37 cellular contexts compared by ENCODE assay signal in genomic region chr2:134815741-134816140, GRCh38. TPM values are rescaled to one million over a fixed set of nuclear protein-coding genes. Genes with fewer than 3 reads are reported as not detected.
"Had no signal": no experiment of that assay in that cellular context is flagged by ENCODE, and none has a peak within 500 bp of the region (broad histone marks: within the 10 kb centered on the region; RNA-seq: fewer than 3 reads in every experiment).

No MANE protein-coding gene starts in this region.

- H3K27me3 ChIP-seq: adrenal gland, body of pancreas, cardiac muscle cell, dorsolateral prefrontal cortex, esophagus muscularis mucosa, gastroesophageal sphincter, heart right ventricle, hepatocyte had no signal

- H3K79me2 ChIP-seq: hepatocyte had no signal

- H3K36me3 ChIP-seq: adrenal gland, cardiac muscle cell, esophagus muscularis mucosa, gastroesophageal sphincter, heart right ventricle, WERI-Rb-1 had no signal

- H3K9me3 ChIP-seq: adrenal gland had no signal

- H3K4me3 ChIP-seq: adrenal gland, body of pancreas, cardiac muscle cell, coronary artery, dorsolateral prefrontal cortex, esophagus muscularis mucosa, gastroesophageal sphincter, heart right ventricle, hepatocyte had no signal

- H2AFZ ChIP-seq: hepatocyte had no signal

- DNase-seq: activated B cell treated with CpG ODN at 0.5 μM for 24 hours; activated CD4-positive, alpha-beta memory T cell treated with anti-CD3 and anti-CD28 coated beads for 36 hours; activated CD4-positive, alpha-beta T cell treated with anti-CD3 and anti-CD28 coated beads for 36 hours; activated CD4-positive, alpha-beta T cell treated with anti-CD3 and anti-CD28 coated beads, Interleukin-2, amount 10 ng/mL, durations not matched to agents 24 days and 14 days; activated CD8-positive, alpha-beta memory T cell treated with anti-CD3 and anti-CD28 coated beads, Interleukin-2, amount 10 ng/mL, durations not matched to agents 7 days and 5 days; activated CD8-positive, alpha-beta memory T cell treated with anti-CD3 and anti-CD28 coated beads, Interleukin-2, amount 50 U/mL, for 4 hours; activated CD8-positive, alpha-beta T cell treated with anti-CD3 and anti-CD28 coated beads, Interleukin-2, amount 10 ng/mL, durations not matched to agents 7 days and 5 days; activated effector memory CD4-positive, alpha-beta T cell treated with anti-CD3 and anti-CD28 coated beads, Interleukin-2, amount 50 U/mL, for 16 hours; activated naive CD4-positive, alpha-beta T cell treated with anti-CD3 and anti-CD28 coated beads for 36 hours; activated naive CD8-positive, alpha-beta T cell treated with anti-CD3 and anti-CD28 coated beads for 36 hours; activated naive CD8-positive, alpha-beta T cell treated with anti-CD3 and anti-CD28 coated beads, Interleukin-2, amount 50 U/mL, for 24 hours; activated T-cell treated with anti-CD3 and anti-CD28 coated beads, Interleukin-2, amount 50 U/mL, for 1 hour; activated T-cell treated with anti-CD3 and anti-CD28 coated beads, Interleukin-2, amount 50 U/mL, for 48 hours; adrenal gland; amygdala; aorta; body of pancreas; dorsolateral prefrontal cortex; effector memory CD8-positive, alpha-beta T cell; erythroblast; foreskin melanocyte; heart right ventricle; T-helper 2 cell; WERI-Rb-1 had no signal

- ATAC-seq: activated CD4-positive, alpha-beta T cell treated with anti-CD3 and anti-CD28 coated beads for 36 hours; activated CD4-positive, CD25-positive, alpha-beta regulatory T cell treated with anti-CD3 and anti-CD28 coated beads, Interleukin-2, amount 50 U/mL, for 24 hours; activated CD8-positive, alpha-beta memory T cell treated with anti-CD3 and anti-CD28 coated beads, Interleukin-2, amount 10 ng/mL, durations not matched to agents 7 days and 5 days; activated CD8-positive, alpha-beta T cell treated with anti-CD3 and anti-CD28 coated beads, Interleukin-2, amount 10 ng/mL, durations not matched to agents 7 days and 5 days; activated naive CD8-positive, alpha-beta T cell treated with anti-CD3 and anti-CD28 coated beads, Interleukin-2, amount 50 U/mL, for 24 hours; body of pancreas; effector memory CD8-positive, alpha-beta T cell; gastroesophageal sphincter; heart right ventricle had no signal

- FAIRE-seq: TTC549 had no signal

- H3K4me2 ChIP-seq: hepatocyte had no signal

- H3K4me1 ChIP-seq: adrenal gland, body of pancreas, esophagus muscularis mucosa, gastroesophageal sphincter, heart right ventricle had no signal

- H3K27ac ChIP-seq: adrenal gland, body of pancreas, cardiac muscle cell, coronary artery, dorsolateral prefrontal cortex, esophagus muscularis mucosa, gastroesophageal sphincter, heart right ventricle, hepatocyte, WERI-Rb-1 had no signal

RNA-seq across cellular contexts. Expression of gene ACMSD, which starts 22.7 kb away (rescaled TPM):
- total RNA-seq: activated B cell treated with CpG ODN at 0.5 μM for 24 hours; activated CD4-positive, alpha-beta memory T cell treated with anti-CD3 and anti-CD28 coated beads for 36 hours; activated CD4-positive, alpha-beta T cell treated with anti-CD3 and anti-CD28 coated beads for 36 hours; activated CD4-positive, alpha-beta T cell treated with anti-CD3 and anti-CD28 coated beads, Interleukin-2, amount 10 ng/mL, durations not matched to agents 24 days and 14 days; activated CD8-positive, alpha-beta memory T cell treated with anti-CD3 and anti-CD28 coated beads for 36 hours; activated CD8-positive, alpha-beta memory T cell treated with anti-CD3 and anti-CD28 coated beads, Interleukin-2, amount 10 ng/mL, durations not matched to agents 7 days and 5 days; activated CD8-positive, alpha-beta T cell treated with anti-CD3 and anti-CD28 coated beads, Interleukin-2, amount 10 ng/mL, durations not matched to agents 7 days and 5 days; activated naive CD4-positive, alpha-beta T cell treated with anti-CD3 and anti-CD28 coated beads for 36 hours; activated naive CD8-positive, alpha-beta T cell treated with anti-CD3 and anti-CD28 coated beads for 36 hours; activated T-helper 1 cell treated with anti-CD3 and anti-CD28 coated beads, Interleukin-12 subunit alpha, Interleukin-12 subunit beta, Interleukin-2, Interleukin-4 antibody, amounts not matched to agents 30 ng/mL and 10 ng/mL and 1 ng/mL, durations not matched to agents 14 hours and 24 hours and 36 hours; activated T-helper 2 cell treated with anti-CD3 and anti-CD28 coated beads, Interferon-gamma antibody, Interleukin-2, Interleukin-4, amounts not matched to agents 10 μg/mL and 5 μg/mL and 100 μg/mL, durations not matched to agents 14 hours and 24 hours and 36 hours; aorta; cardiac muscle cell; cerebellum; esophagus muscularis mucosa; gastroesophageal sphincter; glomerular endothelial cell; heart right ventricle; T-helper 1 cell treated with Interleukin-12 subunit alpha and Interleukin-12 subunit beta and Interleukin-4 antibody, amounts not matched to agents 30 ng/mL and 1 ng/mL, for 36 hours had no signal
